ENCODE assay signal across 1 cellular context in genomic region chr1:10979483-10979920, GRCh38.
TF ChIP-seq lines count a peak whose summit lies in the region.

No MANE protein-coding gene starts in this region.

TF ChIP-seq in HepG2, 621 proteins besides CTCF, POLR2A, EP300 and RAD21 (continued from another document):
- TF ChIP-seq TFE3 (CRISPR knock-in tag; IDR thresholded peaks at IDR 0.05) (peak; percentile 56; the same call in 1 of the 2 replicates), ZNF720 (CRISPR knock-in tag; IDR thresholded peaks at IDR 0.05) (no peak), BCL3 (CRISPR knock-in tag; IDR thresholded peaks at IDR 0.05) (no peak), ETV5 (CRISPR knock-in tag; IDR thresholded peaks at IDR 0.05; ENCODE audit: borderline replicate concordance) (peak; percentile 19; the same call in 1 of the 2 replicates), ZNF629 (CRISPR knock-in tag; conservative IDR thresholded peaks at IDR 0.05) (peak; percentile 97), HNF1B (CRISPR knock-in tag; IDR thresholded peaks at IDR 0.05) (no peak), ARID5B (CRISPR knock-in tag; IDR thresholded peaks at IDR 0.05) (peak; percentile 48), KLF15 (CRISPR knock-in tag; IDR thresholded peaks at IDR 0.05; ENCODE audit: borderline replicate concordance) (no peak), SP5 (CRISPR knock-in tag; IDR thresholded peaks at IDR 0.05; ENCODE audit: borderline replicate concordance, low read depth) (no peak)
